ENCODE assay signal across 12 cellular contexts in the genomic region with DNA sequence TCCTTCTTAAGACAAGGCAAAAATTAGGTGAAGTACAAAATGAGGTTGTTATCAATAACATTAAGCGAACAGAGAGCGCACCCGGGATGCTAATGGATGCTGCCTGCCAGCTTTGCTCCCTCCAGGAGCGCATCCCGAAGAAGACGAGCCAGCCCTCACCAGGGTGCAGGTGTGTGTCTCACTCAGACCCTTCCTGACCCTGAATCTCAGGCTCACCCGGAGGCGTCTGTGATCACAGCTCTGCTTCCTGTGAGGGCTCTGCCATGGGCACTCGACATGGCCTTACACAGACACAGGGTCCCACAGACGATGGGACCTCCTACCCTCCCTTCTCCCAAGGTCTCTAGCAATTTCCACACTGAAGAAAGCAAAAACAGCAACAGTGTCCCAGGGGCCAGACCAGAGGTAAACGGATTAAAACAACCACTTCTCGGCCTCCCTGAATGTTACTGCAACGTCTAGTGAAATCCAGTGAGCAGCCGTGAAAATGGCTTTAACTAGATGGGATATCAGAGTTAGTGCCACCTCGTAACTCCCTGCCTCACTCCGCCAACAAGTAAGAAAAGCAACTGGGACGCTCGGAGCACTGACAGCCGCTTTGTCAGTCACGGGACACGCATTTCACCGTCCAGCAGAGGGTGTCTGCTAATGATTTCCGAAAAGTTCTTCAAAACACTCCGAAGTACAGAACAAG. TPM values are rescaled to one million over a fixed set of nuclear protein-coding genes. Genes with fewer than 3 reads are reported as not detected.
DNase-seq lines count a peak whose midpoint lies in the region; ATAC-seq and TF ChIP-seq lines count a peak whose summit lies in the region.
"Had no signal": no experiment of that assay in that cellular context is flagged by ENCODE, and none has a peak within 500 bp of the region (broad histone marks: within the 10 kb centered on the region; RNA-seq: fewer than 3 reads in every experiment).

No MANE protein-coding gene starts in this region.

- H3K4me1 ChIP-seq in Peyer's patch (peaks cover 0 to 8% (median 0%) of the 10 kb centered on the region in 4 donors), psoas muscle (no peaks in the 10 kb centered on the region)
- H3K4me1 ChIP-seq: body of pancreas, SJCRH30 had no signal

- DNase-seq in DMS114 treated with DMSO at 0.1 percent for 48 hours (lab: John Stamatoyannopoulos, UW; ENCODE audit: unreplicated experiment) (peak; percentile 43), Peyer's patch (peak in 1 of 3 donors; percentile 67), fibroblast of peridontal ligament (ENCODE audit: extremely low read depth) (peak; percentile 13), psoas muscle (no peak), NCI-H446 treated with DMSO at 0.1 percent for 48 hours (lab: John Stamatoyannopoulos, UW) (no peak), CD1c-positive myeloid dendritic cell (ENCODE audit: extremely low spot score) (no peak), NCI-H1092 (lab: John Stamatoyannopoulos, UW) (no peak)
- no peak for DNase-seq in activated CD4-positive, alpha-beta T cell treated with anti-CD3 and anti-CD28 coated beads for 1 hour
- DNase-seq: body of pancreas had no signal

- H3K36me3 ChIP-seq in Peyer's patch (no peaks in the 10 kb centered on the region), psoas muscle (ENCODE audit: insufficient read depth in 1 of 2, low read depth in 1 of 2) (no peaks in the 10 kb centered on the region)
- H3K36me3 ChIP-seq: SJCRH30 had no signal

- 34 to 41% (median 35%) methylated on average over 24 of the region's 24 CpGs for WGBS in psoas muscle, 3 donors

- H3K9me3 ChIP-seq in Peyer's patch, result no peaks in the 10 kb centered on the region
- H3K9me3 ChIP-seq in psoas muscle, result no peaks in the 10 kb centered on the region
- H3K9me3 ChIP-seq: body of pancreas, SJCRH30 had no signal

- ATAC-seq in psoas muscle, result peak; percentile 57 to 73 (median 61)
- ATAC-seq: body of pancreas had no signal

- no peaks in the 10 kb centered on the region for H3K27me3 ChIP-seq in Peyer's patch
- no peaks in the 10 kb centered on the region for H3K27me3 ChIP-seq in psoas muscle (ENCODE audit: insufficient read depth in 3 of 3, low read length in 2 of 3)
- H3K27me3 ChIP-seq: body of pancreas, SJCRH30 had no signal

- intact Hi-C loops in psoas muscle (cut with DNase I), result no loop called here

- H3K4me3 ChIP-seq in Peyer's patch (peak overlapping the region in 2 of 4 donors; percentile 9 to 11), psoas muscle (peak overlapping the region; percentile 31)
- H3K4me3 ChIP-seq: body of pancreas, SJCRH30 had no signal

- peak in 4 of 6 experiments; percentile 12 to 54 (median 40) for TF ChIP-seq CTCF in Peyer's patch (IDR thresholded peaks at IDR 0.05)
- peak; percentile 44 for TF ChIP-seq CTCF in psoas muscle (IDR thresholded peaks at IDR 0.05)

- H3K27ac ChIP-seq in Peyer's patch (no peak overlapping the region), psoas muscle (peak overlapping the region; percentile 27)
- H3K27ac ChIP-seq: body of pancreas, SJCRH30 had no signal

- TF ChIP-seq POLR2A in Peyer's patch (IDR thresholded peaks at IDR 0.05), result no peak

RNA-seq across cellular contexts. Expression of a gene that starts 11.7 kb away (rescaled TPM):
- total RNA-seq in Peyer's patch (10 to 100 TPM in 1 of 4 donors, 1 to 10 TPM in 3; 1.9 to 33.0 (median 4.4) TPM), psoas muscle (1 to 10 TPM; 4.5 to 6.4 (median 5.6) TPM)
- polyA plus RNA-seq in psoas muscle, result 1 to 10 TPM; 1.3 to 3.1 (median 2.2) TPM

RNA-seq across cellular contexts. Expression of a gene that starts 41.9 kb away (rescaled TPM):
- total RNA-seq in Peyer's patch, result not detected
- not detected for total RNA-seq in psoas muscle
- 1 to 10 TPM in 1 of 3 donors, under 1 TPM in 2; 0.04 to 3.2 (median 0.34) TPM for polyA plus RNA-seq in psoas muscle
- total RNA-seq: body of pancreas, SJCRH30, subcutaneous adipose tissue had no signal
- polyA plus RNA-seq: neural cell had no signal

RNA-seq across cellular contexts. Expression of a gene that starts 45.7 kb away (rescaled TPM):
- total RNA-seq in Peyer's patch, result 10 to 100 TPM; 59.4 to 78.7 (median 65.1) TPM
- total RNA-seq in psoas muscle, result 10 to 100 TPM; 40.7 to 56.0 (median 55.1) TPM
- polyA plus RNA-seq in psoas muscle, result 100 to 1,000 TPM in 1 of 3 donors, 10 to 100 TPM in 2; 46.7 to 152 (median 89.7) TPM

Comparison
In these comparisons a context has a peak if more than half of its experiments do, and no peak if none do; other contexts are left out.
1. DNase-seq: peak in DMS114 treated with DMSO at 0.1 percent for 48 hours (single experiment) and fibroblast of peridontal ligament (single experiment); none in psoas muscle (0 of 2), NCI-H446 treated with DMSO at 0.1 percent for 48 hours (single experiment), CD1c-positive myeloid dendritic cell (single experiment), activated CD4-positive, alpha-beta T cell treated with anti-CD3 and anti-CD28 coated beads for 1 hour (single experiment) and NCI-H1092 (single experiment).